In the genomic region with DNA sequence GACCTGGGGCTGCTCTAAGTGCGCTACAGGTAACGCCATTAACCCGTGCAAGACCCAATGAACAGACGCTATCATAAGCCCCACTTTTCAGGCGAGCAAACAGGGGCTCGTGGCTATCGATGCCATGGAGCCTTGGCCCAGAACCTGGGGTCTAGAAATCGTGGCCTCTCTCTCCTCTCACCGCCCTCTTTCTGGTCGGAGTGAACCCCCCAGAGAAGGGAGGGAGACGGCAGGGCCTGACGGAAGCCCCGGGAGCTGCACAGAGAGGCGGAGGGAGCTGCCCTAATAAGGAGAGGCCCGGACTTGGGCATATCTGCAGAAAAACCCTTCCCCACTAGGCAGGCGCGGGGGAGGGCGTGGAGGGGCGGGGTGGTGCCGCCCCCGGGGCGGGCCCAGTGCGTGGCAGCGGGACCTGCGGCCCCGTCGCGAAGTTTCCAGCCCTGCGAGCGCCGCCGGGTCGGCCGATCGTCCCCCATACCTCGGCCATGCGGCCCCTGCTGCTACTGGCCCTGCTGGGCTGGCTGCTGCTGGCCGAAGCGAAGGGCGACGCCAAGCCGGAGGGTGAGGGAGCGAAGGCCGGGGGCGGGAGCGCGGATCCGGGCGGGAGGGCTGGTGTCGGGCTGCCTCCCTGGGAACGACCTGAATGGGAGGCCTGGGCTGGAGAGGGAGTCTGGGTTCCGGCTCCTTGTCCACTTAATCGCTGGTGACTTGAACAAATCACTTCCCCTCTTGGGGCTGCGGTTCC, we compare ENCODE assay signal across 8 cellular contexts. TPM values are rescaled to one million over a fixed set of nuclear protein-coding genes. Genes with fewer than 3 reads are reported as not detected.
A peak's percentile ranks its signal among the peaks of the same experiment; 100 is the strongest.
DNase-seq lines count a peak whose midpoint lies in the region; ATAC-seq and TF ChIP-seq lines count a peak whose summit lies in the region.

Gene PLOD1, plus strand, starts transcription at position 423 of the 745 bp plus-strand sequence. Its CDS starts 63 bp downstream, at position 486.

- peaks cover 62% of the 10 kb centered on the region for H3K4me1 Mint-ChIP-seq in chondrocyte (ENCODE audit: low read depth)

- TF ChIP-seq CTCF in chondrocyte (IDR thresholded peaks at IDR 0.05) = peak; percentile 37

- H3K9me3 Mint-ChIP-seq in chondrocyte (ENCODE audit: low read depth) = no peaks in the 10 kb centered on the region

- H3K4me3 Mint-ChIP-seq in chondrocyte (ENCODE audit: unreplicated experiment) = peak within 1 kb of the TSS; percentile 79

- H3K27me3 Mint-ChIP-seq in chondrocyte (ENCODE audit: low read depth) = no peaks in the 10 kb centered on the region

- H3K36me3 Mint-ChIP-seq in chondrocyte (ENCODE audit: low read depth) = peaks cover 2% of the 10 kb centered on the region

- DNase-seq in AG08395 (ENCODE audit: low spot score) (peak; percentile 94), NCI-H510A treated with DMSO at 0.1 percent for 48 hours (lab: John Stamatoyannopoulos, UW) (peak; percentile 89), chondrocyte (ENCODE audit: low spot score) (no peak), kidney tubule cell (ENCODE audit: low spot score) (peak; percentile 87)
- peak; percentile 79 to 80 for DNase-seq in activated CD4-positive, alpha-beta T cell treated with anti-CD3 and anti-CD28 coated beads for 24 hours (ENCODE audit: low read depth in 2 of 2)
- peak; percentile 68 to 88 for DNase-seq in stimulated activated CD4-positive, alpha-beta T cell treated with anti-CD3 and anti-CD28 coated beads, Interleukin-15, amount 100 ng/mL, for 48 hours (ENCODE audit: low read depth in 2 of 2)

- ATAC-seq in GM18873 (IDR thresholded peaks at IDR 0.05; ENCODE audit: low FRiP score, unreplicated experiment) = peak; percentile 59
- ATAC-seq in HG03139 (IDR thresholded peaks at IDR 0.05; ENCODE audit: unreplicated experiment) = peak; percentile 89

- peak within 1 kb of the TSS; percentile 76 for H3K27ac Mint-ChIP-seq in chondrocyte (ENCODE audit: unreplicated experiment)

RNA-seq across cellular contexts. Expression of gene PLOD1, which starts in this region (rescaled TPM):
- total RNA-seq in chondrocyte = 344 to 509 TPM (median 477 TPM) in 3 replicates
